In genomic region chr19:19280561-19280960, GRCh38 we compare ENCODE assay signal across 18 cellular contexts. TPM values are rescaled to one million over a fixed set of nuclear protein-coding genes. Genes with fewer than 3 reads are reported as not detected.
DNase-seq lines count a peak whose midpoint lies in the region; ATAC-seq and TF ChIP-seq lines count a peak whose summit lies in the region.
"Had no signal": no experiment of that assay in that cellular context is flagged by ENCODE, and none has a peak within 500 bp of the region (broad histone marks: within the 10 kb centered on the region; RNA-seq: fewer than 3 reads in every experiment).

No MANE protein-coding gene starts in this region.

- peaks cover 0 to 4% (median 0%) of the 10 kb centered on the region in 4 donors for H3K4me1 Mint-ChIP-seq in CD4-positive, alpha-beta memory T cell
- H3K4me1 Mint-ChIP-seq in stimulated activated naive CD8-positive, alpha-beta T cell treated with anti-CD3 and anti-CD28 coated beads, Interleukin-15, amount 100 ng/mL, for 72 hours, result no peaks in the 10 kb centered on the region
- peaks cover 18% of the 10 kb centered on the region for H3K4me1 Mint-ChIP-seq in chondrocyte (ENCODE audit: low read depth)

- no peaks in the 10 kb centered on the region for H4K20me1 ChIP-seq in fibroblast of lung (ENCODE audit: control insufficient read depth, extremely low read depth, insufficient read depth, low read length)

- no peak overlapping the region for H2BK15ac ChIP-seq in neuronal stem cell (ENCODE audit: low read length)

- H3K4me1 ChIP-seq in fibroblast of lung (ENCODE audit: control insufficient read depth, extremely low read depth, insufficient read depth, low read length) (no peaks in the 10 kb centered on the region), neuronal stem cell (ENCODE audit: control insufficient read depth in 2 of 2, insufficient read depth in 1 of 2, low read depth in 1 of 2, low read length in 2 of 2) (peaks cover 0 to 1% of the 10 kb centered on the region in 2 donors)
- H3K4me1 ChIP-seq in CD4-positive, alpha-beta memory T cell (ENCODE audit: insufficient read depth, low read length), result no peaks in the 10 kb centered on the region
- H3K4me1 ChIP-seq: testis had no signal

- intact Hi-C loops in CD4-positive, alpha-beta memory T cell (cut with micrococcal nuclease), result no loop called here

- H3K79me1 ChIP-seq in neuronal stem cell (ENCODE audit: low read depth, low read length), result peaks cover 6% of the 10 kb centered on the region

- H3K14ac ChIP-seq in neuronal stem cell (ENCODE audit: low read length), result no peak overlapping the region

- no peak overlapping the region for H2AK5ac ChIP-seq in neuronal stem cell (ENCODE audit: low read depth, low read length)

- TF ChIP-seq CTCF in fibroblast of lung (conservative IDR thresholded peaks at IDR 0.05 in 1 of 2, IDR thresholded peaks at IDR 0.05 in 1 of 2; ENCODE audit: low read depth in 1 of 2, low read length in 2 of 2) (no peak), chondrocyte (IDR thresholded peaks at IDR 0.05) (no peak)

- CTCF ChIA-PET in CD4-positive, alpha-beta memory T cell (lab: Charles Lee; ENCODE audit: partially characterized antibody), result interaction anchor here (0.6 kb wide), 1 partner anchor 97 kb away, joined by 5 read pairs; no protein-coding TSS in a partner anchor

- WGBS in neuronal stem cell (ENCODE audit: extremely low coverage in 2 of 2, insufficient read length in 2 of 2, insufficient replicate concordance in 1 of 2), 2 donors, result no CpG with 5 or more reads among the region's 16 CpGs

- peak; percentile 43 for DNase-seq in DMS79 (lab: John Stamatoyannopoulos, UW)
- peak; percentile 94 for DNase-seq in NCI-H2171 treated with DMSO at 0.1 percent for 48 hours (lab: John Stamatoyannopoulos, UW)
- DNase-seq in fibroblast of lung (ENCODE audit: low read depth in 2 of 2), result peak; percentile 18 to 21
- DNase-seq in neuronal stem cell (ENCODE audit: low spot score), result no peak
- no peak for DNase-seq in CD4-positive, alpha-beta memory T cell
- no peak for DNase-seq in stimulated activated naive CD8-positive, alpha-beta T cell treated with anti-CD3 and anti-CD28 coated beads, Interleukin-15, amount 100 ng/mL, for 72 hours
- DNase-seq in activated CD8-positive, alpha-beta memory T cell treated with anti-CD3 and anti-CD28 coated beads for 24 hours, result no peak
- DNase-seq in chondrocyte (ENCODE audit: low spot score), result no peak
- DNase-seq: activated gamma-delta T cell treated with Interleukin-2 at 50 U/mL for 16 hours; DND-41; effector memory CD4-positive, alpha-beta T cell; kidney glomerular epithelial cell; NCI-H526; testis; WERI-Rb-1 had no signal

- H4K91ac ChIP-seq in neuronal stem cell (ENCODE audit: low read depth, low read length, poor library complexity), result no peak overlapping the region

- no peak overlapping the region for H3K4ac ChIP-seq in neuronal stem cell (ENCODE audit: low read length)

- no peaks in the 10 kb centered on the region for H3K9me3 ChIP-seq in fibroblast of lung (ENCODE audit: control insufficient read depth, insufficient read depth, low read depth, low read length)
- H3K9me3 ChIP-seq in neuronal stem cell (replicated peaks in 1 of 2; ENCODE audit: control insufficient read depth in 2 of 2, insufficient read depth in 1 of 2, low read depth in 1 of 2, low read length in 2 of 2), result no peaks in the 10 kb centered on the region
- no peaks in the 10 kb centered on the region for H3K9me3 ChIP-seq in CD4-positive, alpha-beta memory T cell (ENCODE audit: control insufficient read depth in 1 of 2, low read length in 2 of 2)
- H3K9me3 ChIP-seq: BLaER1 treated with 17β-estradiol and CSF1 and Interleukin-3, amounts not matched to agents 10 nM and 100 nM; testis had no signal

- no peak overlapping the region for H3K27ac ChIP-seq in fibroblast of lung (ENCODE audit: insufficient read depth, low read length)
- no peak overlapping the region for H3K27ac ChIP-seq in neuronal stem cell (replicated peaks; ENCODE audit: low read length)
- H3K27ac ChIP-seq in CD4-positive, alpha-beta memory T cell (ENCODE audit: low read depth, low read length), result no peak overlapping the region
- H3K27ac ChIP-seq: testis had no signal

- POLR2A ChIA-PET in CD4-positive, alpha-beta memory T cell (lab: Charles Lee; ENCODE audit: partially characterized antibody), result no interaction called here

- no peak overlapping the region for H3K27ac Mint-ChIP-seq in CD4-positive, alpha-beta memory T cell
- no peak overlapping the region for H3K27ac Mint-ChIP-seq in stimulated activated naive CD8-positive, alpha-beta T cell treated with anti-CD3 and anti-CD28 coated beads, Interleukin-15, amount 100 ng/mL, for 72 hours
- H3K27ac Mint-ChIP-seq in chondrocyte (ENCODE audit: unreplicated experiment), result no peak overlapping the region

- no peaks in the 10 kb centered on the region for H3K27me3 Mint-ChIP-seq in CD4-positive, alpha-beta memory T cell
- no peaks in the 10 kb centered on the region for H3K27me3 Mint-ChIP-seq in stimulated activated naive CD8-positive, alpha-beta T cell treated with anti-CD3 and anti-CD28 coated beads, Interleukin-15, amount 100 ng/mL, for 72 hours
- no peaks in the 10 kb centered on the region for H3K27me3 Mint-ChIP-seq in chondrocyte (ENCODE audit: low read depth)

- H2BK12ac ChIP-seq in neuronal stem cell (ENCODE audit: low read length), result no peak overlapping the region

- H2AFZ ChIP-seq in fibroblast of lung (ENCODE audit: low read length) (no peak overlapping the region), neuronal stem cell (ENCODE audit: low read length) (no peak overlapping the region)

- peaks cover 57 to 58% of the 10 kb centered on the region in 2 donors for H3K36me3 Mint-ChIP-seq in CD4-positive, alpha-beta memory T cell
- peaks cover 19% of the 10 kb centered on the region for H3K36me3 Mint-ChIP-seq in chondrocyte (ENCODE audit: low read depth)

- no peak overlapping the region for H2BK120ac ChIP-seq in neuronal stem cell (ENCODE audit: low read depth, low read length)

- H3K36me3 ChIP-seq in fibroblast of lung (ENCODE audit: control insufficient read depth, insufficient read depth, low read length) (peaks cover 24% of the 10 kb centered on the region), neuronal stem cell (replicated peaks in 1 of 2; ENCODE audit: control insufficient read depth in 2 of 2, insufficient read depth in 2 of 2, low read length in 2 of 2) (peaks cover 61 to 95% of the 10 kb centered on the region in 2 donors)
- H3K36me3 ChIP-seq in CD4-positive, alpha-beta memory T cell (ENCODE audit: insufficient read depth, low read length), result peaks cover 60% of the 10 kb centered on the region

- peaks cover 0 to 4% (median 0%) of the 10 kb centered on the region in 8 donors for H3K9me3 Mint-ChIP-seq in CD4-positive, alpha-beta memory T cell
- no peaks in the 10 kb centered on the region for H3K9me3 Mint-ChIP-seq in stimulated activated naive CD8-positive, alpha-beta T cell treated with anti-CD3 and anti-CD28 coated beads, Interleukin-15, amount 100 ng/mL, for 72 hours
- H3K9me3 Mint-ChIP-seq in chondrocyte (ENCODE audit: low read depth), result peaks cover 4% of the 10 kb centered on the region

- H3K4me3 ChIP-seq in fibroblast of lung (replicated peaks in 1 of 4; ENCODE audit: control extremely low read depth in 1 of 4, insufficient read depth in 1 of 4, low read depth in 3 of 4, low read length in 4 of 4) (no peak overlapping the region), neuronal stem cell (ENCODE audit: low read length in 2 of 2) (no peak overlapping the region)
- no peak overlapping the region for H3K4me3 ChIP-seq in CD4-positive, alpha-beta memory T cell (ENCODE audit: low read length in 2 of 2)
- H3K4me3 ChIP-seq: BLaER1 treated with 17β-estradiol and CSF1 and Interleukin-3, amounts not matched to agents 10 nM and 100 nM; testis had no signal

- H3K27me3 ChIP-seq in fibroblast of lung (ENCODE audit: control insufficient read depth, insufficient read depth, low read length), result no peaks in the 10 kb centered on the region
- no peaks in the 10 kb centered on the region for H3K27me3 ChIP-seq in neuronal stem cell (ENCODE audit: control insufficient read depth in 3 of 3, insufficient read depth in 3 of 3, low read depth in 1 of 3, low read length in 3 of 3)
- H3K27me3 ChIP-seq in CD4-positive, alpha-beta memory T cell (ENCODE audit: insufficient read depth, low read length), result no peaks in the 10 kb centered on the region
- H3K27me3 ChIP-seq: BLaER1 treated with 17β-estradiol and CSF1 and Interleukin-3, amounts not matched to agents 10 nM and 100 nM; testis had no signal

- peak overlapping the region; percentile 68 for H4K8ac ChIP-seq in neuronal stem cell (ENCODE audit: low read depth, low read length)

- no peak overlapping the region for H3K18ac ChIP-seq in neuronal stem cell (ENCODE audit: low read length)

- no peaks in the 10 kb centered on the region for H3K79me2 ChIP-seq in fibroblast of lung (ENCODE audit: control insufficient read depth, insufficient read depth, low read length)

- no peak overlapping the region for H3K4me2 ChIP-seq in fibroblast of lung (ENCODE audit: extremely low read depth, insufficient read depth, low read length)
- H3K4me2 ChIP-seq in neuronal stem cell (ENCODE audit: insufficient read depth, low read length, poor library complexity, severe bottlenecking), result no peak overlapping the region

- no peak overlapping the region for H3K23ac ChIP-seq in neuronal stem cell (ENCODE audit: low read depth, low read length, poor library complexity)

- ATAC-seq in stimulated activated naive CD8-positive, alpha-beta T cell treated with anti-CD3 and anti-CD28 coated beads, Interleukin-15, amount 100 ng/mL, for 72 hours, result no peak
- ATAC-seq: HepG2 had no signal

- H3K9ac ChIP-seq in fibroblast of lung (ENCODE audit: insufficient read depth, low read length) (no peak overlapping the region), neuronal stem cell (ENCODE audit: low read depth, low read length, poor library complexity) (peak overlapping the region; percentile 45)

- peak overlapping the region; percentile 49 for H2BK5ac ChIP-seq in neuronal stem cell (ENCODE audit: low read length)

- H3K4me3 Mint-ChIP-seq in CD4-positive, alpha-beta memory T cell, result no peak overlapping the region
- no peak overlapping the region for H3K4me3 Mint-ChIP-seq in stimulated activated naive CD8-positive, alpha-beta T cell treated with anti-CD3 and anti-CD28 coated beads, Interleukin-15, amount 100 ng/mL, for 72 hours
- no peak overlapping the region for H3K4me3 Mint-ChIP-seq in chondrocyte (ENCODE audit: unreplicated experiment)

RNA-seq across cellular contexts. Expression of gene TM6SF2, which starts 7.5 kb away (rescaled TPM):
- total RNA-seq in fibroblast of lung (0.26 and 0.99 TPM in 2 replicates), chondrocyte (2.7 to 5.9 TPM (median 3.7 TPM) in 3 replicates)
- 0.23 and 0.27 TPM in 2 replicates for polyA plus RNA-seq in fibroblast of lung
- 0.47 and 0.68 TPM in 2 replicates for polyA plus RNA-seq in fibroblast of lung (2012)
- polyA minus RNA-seq in fibroblast of lung (ENCODE audit: low replicate concordance), result not detected in 2 replicates
- polyA plus RNA-seq in neuronal stem cell (2013, experiment 1 of 2), result 11.0 TPM
- 10.3 TPM for polyA plus RNA-seq in neuronal stem cell (2013, experiment 2 of 2)
- not detected for total RNA-seq in CD4-positive, alpha-beta memory T cell
- polyA plus RNA-seq in CD4-positive, alpha-beta memory T cell, result not detected
- total RNA-seq: pulmonary artery endothelial cell had no signal

RNA-seq across cellular contexts. Expression of gene SUGP1, which starts 39.7 kb away (rescaled TPM):
- 15.7 and 27.7 TPM in 2 replicates for total RNA-seq in fibroblast of lung
- 17.3 and 25.2 TPM in 2 replicates for polyA plus RNA-seq in fibroblast of lung
- polyA plus RNA-seq in fibroblast of lung (2012), result 33.5 and 40.2 TPM in 2 replicates
- polyA minus RNA-seq in fibroblast of lung (ENCODE audit: low replicate concordance), result 18.1 and 22.0 TPM in 2 replicates
- 53.3 TPM for polyA plus RNA-seq in neuronal stem cell (2013, experiment 1 of 2)
- polyA plus RNA-seq in neuronal stem cell (2013, experiment 2 of 2), result 55.9 TPM
- 10 to 100 TPM; 84.7 to 97.5 TPM for total RNA-seq in CD4-positive, alpha-beta memory T cell
- polyA plus RNA-seq in CD4-positive, alpha-beta memory T cell, result 10 to 100 TPM; 18.3 to 34.4 TPM
- 40.7 to 50.1 TPM (median 45.0 TPM) in 3 replicates for total RNA-seq in chondrocyte

RNA-seq across cellular contexts. Expression of gene MAU2, which starts 40.1 kb away (rescaled TPM):
- total RNA-seq in fibroblast of lung (21.1 and 29.4 TPM in 2 replicates), chondrocyte (41.7 to 54.0 TPM (median 45.4 TPM) in 3 replicates)
- polyA plus RNA-seq in fibroblast of lung, result 11.1 TPM in 2 replicates
- polyA plus RNA-seq in fibroblast of lung (2012), result 15.2 and 16.4 TPM in 2 replicates
- 58.4 and 98.0 TPM in 2 replicates for polyA minus RNA-seq in fibroblast of lung (ENCODE audit: low replicate concordance)
- 17.0 TPM for polyA plus RNA-seq in neuronal stem cell (2013, experiment 1 of 2)
- 17.6 TPM for polyA plus RNA-seq in neuronal stem cell (2013, experiment 2 of 2)
- 100 to 1,000 TPM; 148 to 155 TPM for total RNA-seq in CD4-positive, alpha-beta memory T cell
- polyA plus RNA-seq in CD4-positive, alpha-beta memory T cell, result 10 to 100 TPM; 18.1 to 25.4 TPM

Comparison
In these comparisons a context has a peak if more than half of its experiments do, and no peak if none do; other contexts are left out.
1. DNase-seq: peak in DMS79 (single experiment), NCI-H2171 treated with DMSO at 0.1 percent for 48 hours (single experiment) and fibroblast of lung (2 of 2); none in neuronal stem cell (single experiment), CD4-positive, alpha-beta memory T cell (0 of 5), stimulated activated naive CD8-positive, alpha-beta T cell treated with anti-CD3 and anti-CD28 coated beads, Interleukin-15, amount 100 ng/mL, for 72 hours (0 of 2), activated CD8-positive, alpha-beta memory T cell treated with anti-CD3 and anti-CD28 coated beads for 24 hours (single experiment) and chondrocyte (single experiment).